Comparison of ENCODE assay signal across 2 cellular contexts in genomic region chr10:18216482-18216881, GRCh38.
A peak's percentile ranks its signal among the peaks of the same experiment; 100 is the strongest.
TF ChIP-seq lines count a peak whose summit lies in the region.

No MANE protein-coding gene starts in this region.

TF ChIP-seq in GM12878, 131 proteins besides CTCF, POLR2A, EP300 and RAD21 (continued from another document):
- TF ChIP-seq MEF2B (IDR thresholded peaks at IDR 0.05; ENCODE audit: partially characterized antibody, poor library complexity, severe bottlenecking) (no peak), TARDBP (IDR thresholded peaks at IDR 0.05; ENCODE audit: borderline replicate concordance) (no peak), NR2C1 (IDR thresholded peaks at IDR 0.05) (no peak)

TF ChIP-seq in HepG2, 621 proteins besides CTCF, POLR2A, EP300 and RAD21 (continued from another document):
- TF ChIP-seq, protein P1, sequence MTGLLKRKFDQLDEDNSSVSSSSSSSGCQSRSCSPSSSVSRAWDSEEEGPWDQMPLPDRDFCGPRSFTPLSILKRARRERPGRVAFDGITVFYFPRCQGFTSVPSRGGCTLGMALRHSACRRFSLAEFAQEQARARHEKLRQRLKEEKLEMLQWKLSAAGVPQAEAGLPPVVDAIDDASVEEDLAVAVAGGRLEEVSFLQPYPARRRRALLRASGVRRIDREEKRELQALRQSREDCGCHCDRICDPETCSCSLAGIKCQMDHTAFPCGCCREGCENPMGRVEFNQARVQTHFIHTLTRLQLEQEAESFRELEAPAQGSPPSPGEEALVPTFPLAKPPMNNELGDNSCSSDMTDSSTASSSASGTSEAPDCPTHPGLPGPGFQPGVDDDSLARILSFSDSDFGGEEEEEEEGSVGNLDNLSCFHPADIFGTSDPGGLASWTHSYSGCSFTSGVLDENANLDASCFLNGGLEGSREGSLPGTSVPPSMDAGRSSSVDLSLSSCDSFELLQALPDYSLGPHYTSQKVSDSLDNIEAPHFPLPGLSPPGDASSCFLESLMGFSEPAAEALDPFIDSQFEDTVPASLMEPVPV (CRISPR knock-in tag; IDR thresholded peaks at IDR 0.05) = no peak
- no peak for TF ChIP-seq NR2F2 (IDR thresholded peaks at IDR 0.05; ENCODE audit: borderline replicate concordance, low read depth)
- TF ChIP-seq STAG1 (CRISPR knock-in tag; IDR thresholded peaks at IDR 0.05) = peak; percentile 27
- TF ChIP-seq ZNF275 (CRISPR knock-in tag; IDR thresholded peaks at IDR 0.05; ENCODE audit: borderline replicate concordance) = no peak
